1 cellular context compared by ENCODE assay signal in genomic region chr14:74018704-74019407, GRCh38.
A peak's percentile ranks its signal among the peaks of the same experiment; 100 is the strongest.
TF ChIP-seq lines count a peak whose summit lies in the region.

Gene BBOF1, plus strand, starts transcription at chr14:74019349. Its CDS starts 130 bp downstream, at chr14:74019479.
Gene ENTPD5, minus strand, starts transcription at chr14:74019288. Its CDS starts 31,186 bp downstream, at chr14:73988102.

TF ChIP-seq in K562, 482 proteins besides CTCF, POLR2A, EP300 and RAD21 (continued from another document):
- peak; percentile 46; the same call in 1 of the 2 replicates for TF ChIP-seq ZNF592 (IDR thresholded peaks at IDR 0.05)
- peak; percentile 94 for TF ChIP-seq RB1 (IDR thresholded peaks at IDR 0.05; ENCODE audit: low read depth)
- TF ChIP-seq SP1 (CRISPR knock-in tag; IDR thresholded peaks at IDR 0.05) = peak; percentile 58; the same call in 1 of the 2 replicates
- peak; percentile 63 for TF ChIP-seq CCNT2 (IDR thresholded peaks at IDR 0.05; ENCODE audit: borderline replicate concordance, extremely low read depth, insufficient read length, low read depth, low read length)
- TF ChIP-seq CREB3L1 (IDR thresholded peaks at IDR 0.05; ENCODE audit: borderline replicate concordance, low read depth) = peak; percentile 62; the same call in 1 of the 2 replicates
- TF ChIP-seq NONO (IDR thresholded peaks at IDR 0.05; ENCODE audit: low read depth in 2 of 2, low read length in 1 of 2) = peak; percentile 45 to 59; a peak in 2 of 4 replicates
- TF ChIP-seq HCFC1 (IDR thresholded peaks at IDR 0.05; ENCODE audit: low read depth, low read length) = peak; percentile 75
- 0 out of 2 replicates have a peak, but pooled peaks have one; percentile 26 for TF ChIP-seq TAF7 (tag; IDR thresholded peaks at IDR 0.05)
- TF ChIP-seq PHF8 (IDR thresholded peaks at IDR 0.05; ENCODE audit: borderline replicate concordance, low read length) = peak; percentile 85; the same call in 1 of the 2 replicates
- peak; percentile 94; a peak in 2 of 4 replicates for TF ChIP-seq SIN3A (IDR thresholded peaks at IDR 0.05; ENCODE audit: borderline replicate concordance in 2 of 2, control insufficient read depth in 1 of 2, low read depth in 2 of 2, low read length in 2 of 2)
- TF ChIP-seq TEAD2 (tag; IDR thresholded peaks at IDR 0.05) = no peak
- peak; percentile 19; the same call in 1 of the 2 replicates for TF ChIP-seq ZNF766 (CRISPR knock-in tag; conservative IDR thresholded peaks at IDR 0.05)
- TF ChIP-seq RBBP5 (IDR thresholded peaks at IDR 0.05; ENCODE audit: borderline replicate concordance, insufficient read depth, low read length, poor library complexity, severe bottlenecking) = peak; percentile 67
- no peak for TF ChIP-seq RUNX1 (IDR thresholded peaks at IDR 0.05; ENCODE audit: low read depth)
- TF ChIP-seq CREM (IDR thresholded peaks at IDR 0.05; ENCODE audit: low read depth) = peak; percentile 96
- no peak for TF ChIP-seq ELK3 (CRISPR knock-in tag; IDR thresholded peaks at IDR 0.05)
- peak; percentile 52 for TF ChIP-seq POLR2B (IDR thresholded peaks at IDR 0.05; ENCODE audit: low read depth, partially characterized antibody)
- TF ChIP-seq ZBTB7A (IDR thresholded peaks at IDR 0.05; ENCODE audit: borderline replicate concordance, control insufficient read depth, low read depth, low read length) = peak; percentile 46; the same call in 1 of the 2 replicates
- peak; percentile 94 for TF ChIP-seq GMEB1 (CRISPR knock-in tag; IDR thresholded peaks at IDR 0.05)
- peak in 1 of 3 experiments; percentile 72 for TF ChIP-seq YY1 (IDR thresholded peaks at IDR 0.05; ENCODE audit: borderline replicate concordance in 1 of 3, control insufficient read depth in 1 of 3, extremely low read depth in 1 of 3, insufficient read depth in 3 of 3, insufficient read length in 1 of 3, insufficient replicate concordance in 2 of 3, low read depth in 1 of 3, low read length in 2 of 3)
- TF ChIP-seq E2F6 (IDR thresholded peaks at IDR 0.05; ENCODE audit: borderline replicate concordance in 1 of 2, extremely low read depth in 1 of 2, insufficient read depth in 1 of 2, insufficient read length in 1 of 2, low read depth in 1 of 2, low read length in 1 of 2, poor library complexity in 1 of 2, severe bottlenecking in 1 of 2) = peak; percentile 53 to 87
- no peak for TF ChIP-seq ETV6 (IDR thresholded peaks at IDR 0.05; ENCODE audit: borderline replicate concordance in 1 of 2, low read depth in 2 of 2, low read length in 1 of 2)
- TF ChIP-seq ETV6 (CRISPR knock-in tag; IDR thresholded peaks at IDR 0.05; ENCODE audit: borderline replicate concordance) = no peak
- peak; percentile 77 to 86 for TF ChIP-seq NRF1 (conservative IDR thresholded peaks at IDR 0.05 in 1 of 2, IDR thresholded peaks at IDR 0.05 in 1 of 2)
- no peak for TF ChIP-seq KAT2B (IDR thresholded peaks at IDR 0.05; ENCODE audit: low read depth, low read length)
- peak; percentile 95 for TF ChIP-seq CXXC5 (CRISPR knock-in tag; IDR thresholded peaks at IDR 0.05)
- no peak for TF ChIP-seq EZH2 (IDR thresholded peaks at IDR 0.05; ENCODE audit: borderline replicate concordance, low read depth, low read length)
- TF ChIP-seq ARNT (IDR thresholded peaks at IDR 0.05) = no peak
- TF ChIP-seq BHLHE40 (IDR thresholded peaks at IDR 0.05; ENCODE audit: low read length) = peak; percentile 8; the same call in 1 of the 2 replicates
- TF ChIP-seq GABPB1 (CRISPR knock-in tag; IDR thresholded peaks at IDR 0.05) = peak; percentile 59; the same call in 1 of the 2 replicates
- TF ChIP-seq KDM5B (IDR thresholded peaks at IDR 0.05; ENCODE audit: insufficient replicate concordance, low read depth, low read length) = peak; percentile 61
- TF ChIP-seq NBN (IDR thresholded peaks at IDR 0.05; ENCODE audit: low read depth) = no peak
- TF ChIP-seq GATA2 (CRISPR knock-in tag; IDR thresholded peaks at IDR 0.05) = peak; percentile 10; the same call in 1 of the 2 replicates
- peak; percentile 77 for TF ChIP-seq SUPT5H (IDR thresholded peaks at IDR 0.05)
- TF ChIP-seq THAP12 (CRISPR knock-in tag; IDR thresholded peaks at IDR 0.05) = peak; percentile 66; the same call in 1 of the 2 replicates
- no peak for TF ChIP-seq MCM2 (IDR thresholded peaks at IDR 0.05; ENCODE audit: low read depth)
- TF ChIP-seq FOXM1 (IDR thresholded peaks at IDR 0.05; ENCODE audit: low read depth) = no peak
- TF ChIP-seq FOXM1 (CRISPR knock-in tag; IDR thresholded peaks at IDR 0.05; ENCODE audit: low read depth) = 0 out of 2 replicates have a peak, but pooled peaks have one; percentile 74
- peak; percentile 95 for TF ChIP-seq CREB1 (IDR thresholded peaks at IDR 0.05)
- TF ChIP-seq CREB1 (CRISPR knock-in tag; IDR thresholded peaks at IDR 0.05) = peak; percentile 87
